ENCODE assay signal across 15 cellular contexts in genomic region chr5:80711216-80711615, GRCh38.
"Had no signal": no experiment of that assay in that cellular context is flagged by ENCODE, and none has a peak within 500 bp of the region (broad histone marks: within the 10 kb centered on the region; RNA-seq: fewer than 3 reads in every experiment).

No MANE protein-coding gene starts in this region.

- H3K9me3 ChIP-seq: esophagus muscularis mucosa, tibial artery, uterus had no signal

- H3K27me3 Mint-ChIP-seq: activated naive CD8-positive, alpha-beta T cell; brain; central memory CD8-positive, alpha-beta T cell had no signal

- DNase-seq: activated CD4-positive, alpha-beta T cell treated with anti-CD3 and anti-CD28 coated beads for 4 hours; activated CD8-positive, alpha-beta memory T cell treated with anti-CD3 and anti-CD28 coated beads for 24 hours; activated effector memory CD4-positive, alpha-beta T cell treated with anti-CD3 and anti-CD28 coated beads, Interleukin-2, amount 50 U/mL, for 16 hours; amniotic stem cell; effector CD4-positive, alpha-beta T cell; stimulated activated CD4-positive, alpha-beta T cell treated with anti-CD3 and anti-CD28 coated beads, Interleukin-12 subunit alpha, Interleukin-12 subunit beta, amount 100 ng/mL, for 4 hours; stimulated activated CD4-positive, alpha-beta T cell treated with anti-CD3 and anti-CD28 coated beads, Interleukin-2, amount 100 ng/mL, for 24 hours; tibial artery; uterus had no signal

- H3K4me3 Mint-ChIP-seq: activated naive CD8-positive, alpha-beta T cell; brain; central memory CD8-positive, alpha-beta T cell; WTC11 had no signal

- H3K27me3 ChIP-seq: esophagus muscularis mucosa, tibial artery, uterus had no signal

- H3K27ac Mint-ChIP-seq: activated naive CD8-positive, alpha-beta T cell; WTC11 had no signal

- H3K4me1 ChIP-seq: esophagus muscularis mucosa, uterus had no signal

- H3K36me3 Mint-ChIP-seq: WTC11 had no signal

- H3K4me3 ChIP-seq: coronary artery, esophagus muscularis mucosa, tibial artery, uterus had no signal

- H3K36me3 ChIP-seq: uterus had no signal

- H3K9me3 Mint-ChIP-seq: brain; central memory CD8-positive, alpha-beta T cell; WTC11 had no signal

- H3K4me1 Mint-ChIP-seq: brain had no signal

- H3K27ac ChIP-seq: coronary artery, esophagus muscularis mucosa, tibial artery, uterus had no signal
